In genomic region chr1:111619635-111620411, GRCh38 we compare ENCODE assay signal across 8 cellular contexts. TPM values are rescaled to one million over a fixed set of nuclear protein-coding genes. Genes with fewer than 3 reads are reported as not detected.
DNase-seq lines count a peak whose midpoint lies in the region; ATAC-seq and TF ChIP-seq lines count a peak whose summit lies in the region.

TSS of gene RAP1A (plus strand) at chr1:111619789. CDS start at chr1:111691361, 71,572 bp downstream.

- TF ChIP-seq CTCF in Loucy (conservative IDR thresholded peaks at IDR 0.05; ENCODE audit: low read length) (no peak), RWPE2 (IDR thresholded peaks at IDR 0.05; ENCODE audit: poor library complexity, severe bottlenecking) (no peak), fibroblast of mammary gland (conservative IDR thresholded peaks at IDR 0.05; ENCODE audit: control insufficient read depth, insufficient read depth, low read depth, low read length) (no peak)

- H2AFZ ChIP-seq in GM23248 (peak within 1 kb of the TSS; percentile 99), Loucy (ENCODE audit: low read length) (peak within 1 kb of the TSS; percentile 90)

- peaks cover 11% of the 10 kb centered on the region for H4K20me1 ChIP-seq in GM23248 (ENCODE audit: insufficient read depth)
- H4K20me1 ChIP-seq in Loucy (ENCODE audit: insufficient read depth, low read length, poor library complexity, severe bottlenecking): peaks cover 45% of the 10 kb centered on the region

- H3K27ac ChIP-seq in GM23248 (peak within 1 kb of the TSS; percentile 64), RWPE2 (ENCODE audit: poor library complexity, severe bottlenecking) (peak within 1 kb of the TSS; percentile 53)

- H3K4me1 ChIP-seq in GM23248 (ENCODE audit: insufficient read depth): peaks cover 16% of the 10 kb centered on the region
- peaks cover 67% of the 10 kb centered on the region for H3K4me1 ChIP-seq in Loucy (ENCODE audit: insufficient read depth, low read length, poor library complexity, severe bottlenecking)
- H3K4me1 ChIP-seq in RWPE2 (ENCODE audit: insufficient read depth, poor library complexity, severe bottlenecking): peaks cover 7% of the 10 kb centered on the region

- no peaks in the 10 kb centered on the region for H3K9me2 ChIP-seq in GM23248 (ENCODE audit: insufficient read depth)
- H3K9me2 ChIP-seq in Loucy (replicated peaks; ENCODE audit: low read depth, low read length): no peaks in the 10 kb centered on the region

- peak; percentile 96 for DNase-seq in DMS53 (lab: John Stamatoyannopoulos, UW)
- peak; percentile 96 for DNase-seq in GM23248
- DNase-seq in RWPE2 (ENCODE audit: low spot score): peak; percentile 90
- peak; percentile 93 for DNase-seq in activated T-helper 9 cell treated with anti-CD3 and anti-CD28 coated beads, Interleukin-2, amount 50 U/mL, for 16 hours (ENCODE audit: low read depth)
- DNase-seq in fibroblast of mammary gland (ENCODE audit: low read depth): peak; percentile 86
- DNase-seq in naive thymus-derived CD8-positive, alpha-beta T cell: peak; percentile 81 to 98 (median 90)

- H3K36me3 Mint-ChIP-seq in naive thymus-derived CD8-positive, alpha-beta T cell: peaks cover 0 to 8% (median 0%) of the 10 kb centered on the region in 3 donors
- H3K36me3 Mint-ChIP-seq in stimulated activated memory B cell treated with anti-CD40 and anti-IgM and Interleukin-4, amounts not matched to agents 10 μg/mL and 1 μg/mL and 100 μg/mL, for 72 hours: peaks cover 36% of the 10 kb centered on the region

- peak within 1 kb of the TSS; percentile 92 to 99 (median 98) for H3K4me3 Mint-ChIP-seq in naive thymus-derived CD8-positive, alpha-beta T cell
- peak within 1 kb of the TSS; percentile 98 for H3K4me3 Mint-ChIP-seq in stimulated activated memory B cell treated with anti-CD40 and anti-IgM and Interleukin-4, amounts not matched to agents 10 μg/mL and 1 μg/mL and 100 μg/mL, for 72 hours

- peaks cover 0 to 1% (median 0%) of the 10 kb centered on the region in 9 donors for H3K9me3 Mint-ChIP-seq in naive thymus-derived CD8-positive, alpha-beta T cell
- H3K9me3 Mint-ChIP-seq in stimulated activated memory B cell treated with anti-CD40 and anti-IgM and Interleukin-4, amounts not matched to agents 10 μg/mL and 1 μg/mL and 100 μg/mL, for 72 hours: no peaks in the 10 kb centered on the region

- peaks cover 44 to 80% (median 73%) of the 10 kb centered on the region in 4 donors for H3K4me1 Mint-ChIP-seq in naive thymus-derived CD8-positive, alpha-beta T cell
- H3K4me1 Mint-ChIP-seq in stimulated activated memory B cell treated with anti-CD40 and anti-IgM and Interleukin-4, amounts not matched to agents 10 μg/mL and 1 μg/mL and 100 μg/mL, for 72 hours: peaks cover 72% of the 10 kb centered on the region

- H3K9ac ChIP-seq in GM23248 (peak within 1 kb of the TSS; percentile 81), Loucy (ENCODE audit: low read depth, low read length, poor library complexity, severe bottlenecking) (peak within 1 kb of the TSS; percentile 78)

- 1 to 2% methylated on average over 18 to 64 of the region's 77 CpGs for WGBS in GM23248 (ENCODE audit: low coverage in 1 of 2, low lambda C conversion rate in 2 of 2, missing lambda C conversion rate in 2 of 2), 2 experiments

- H3K27ac Mint-ChIP-seq in naive thymus-derived CD8-positive, alpha-beta T cell: peak within 1 kb of the TSS; percentile 85 to 98 (median 94)
- H3K27ac Mint-ChIP-seq in stimulated activated memory B cell treated with anti-CD40 and anti-IgM and Interleukin-4, amounts not matched to agents 10 μg/mL and 1 μg/mL and 100 μg/mL, for 72 hours: peak within 1 kb of the TSS; percentile 79

- peak within 1 kb of the TSS; percentile 99 for H3K4me2 ChIP-seq in GM23248 (ENCODE audit: unreplicated experiment)
- peak within 1 kb of the TSS; percentile 93 for H3K4me2 ChIP-seq in Loucy (ENCODE audit: low read depth, low read length, poor library complexity, severe bottlenecking)

- peak; percentile 87 for ATAC-seq in RWPE2 (ENCODE audit: low read depth)
- ATAC-seq in naive thymus-derived CD8-positive, alpha-beta T cell: peak; percentile 73 to 80
- ATAC-seq in stimulated activated memory B cell treated with anti-CD40 and anti-IgM and Interleukin-4, amounts not matched to agents 10 μg/mL and 1 μg/mL and 100 μg/mL, for 72 hours: peak; percentile 91

- peaks cover 47% of the 10 kb centered on the region for H3K79me2 ChIP-seq in GM23248 (ENCODE audit: insufficient read depth)
- peaks cover 59% of the 10 kb centered on the region for H3K79me2 ChIP-seq in Loucy (ENCODE audit: insufficient read depth, low read length)

- H3K27me3 ChIP-seq in GM23248 (replicated peaks; ENCODE audit: insufficient read depth) (no peaks in the 10 kb centered on the region), Loucy (ENCODE audit: insufficient read depth, low read length, poor library complexity, severe bottlenecking) (no peaks in the 10 kb centered on the region), RWPE2 (ENCODE audit: insufficient read depth, poor library complexity, severe bottlenecking) (no peaks in the 10 kb centered on the region)

- H3K27me3 Mint-ChIP-seq in naive thymus-derived CD8-positive, alpha-beta T cell: no peaks in the 10 kb centered on the region
- H3K27me3 Mint-ChIP-seq in stimulated activated memory B cell treated with anti-CD40 and anti-IgM and Interleukin-4, amounts not matched to agents 10 μg/mL and 1 μg/mL and 100 μg/mL, for 72 hours: no peaks in the 10 kb centered on the region

- H3F3A ChIP-seq in GM23248 (ENCODE audit: insufficient read depth): peaks cover 14% of the 10 kb centered on the region
- H3F3A ChIP-seq in Loucy (ENCODE audit: low read depth): no peaks in the 10 kb centered on the region

- H3K36me3 ChIP-seq in GM23248 (ENCODE audit: low read depth): no peaks in the 10 kb centered on the region
- no peaks in the 10 kb centered on the region for H3K36me3 ChIP-seq in Loucy (ENCODE audit: insufficient read depth, low read length)
- 0 out of 2 replicates have a peak, but pooled peaks cover 6% of the 10 kb centered on the region for H3K36me3 ChIP-seq in RWPE2 (ENCODE audit: low read depth)

- H3K9me3 ChIP-seq in GM23248 (ENCODE audit: low read depth) (no peaks in the 10 kb centered on the region), Loucy (ENCODE audit: insufficient read depth, low read depth, low read length) (no peaks in the 10 kb centered on the region), RWPE2 (ENCODE audit: severe bottlenecking) (no peaks in the 10 kb centered on the region)

- POLR2A ChIA-PET in naive thymus-derived CD8-positive, alpha-beta T cell (lab: Charles Lee): interaction anchor here (0.8 to 4.1 kb wide), 13 partner anchors 9 to 135 kb away, joined by 3 to 42 read pairs (median 5); partner anchors contain the start of gene DDX20

- in situ Hi-C loops in GM23248 (cut with MboI): no loop called here

- H3K4me3 ChIP-seq in GM23248: peak within 1 kb of the TSS; percentile 76
- H3K4me3 ChIP-seq in Loucy (ENCODE audit: low read length, poor library complexity, severe bottlenecking): peak within 1 kb of the TSS; percentile 87
- H3K4me3 ChIP-seq in RWPE2 (ENCODE audit: severe bottlenecking): peak within 1 kb of the TSS; percentile 82
- peak within 1 kb of the TSS; percentile 78 for H3K4me3 ChIP-seq in fibroblast of mammary gland (ENCODE audit: control insufficient read depth, low read depth, low read length)

RNA-seq across cellular contexts. Expression of gene RAP1A, which starts in this region (rescaled TPM):
- total RNA-seq in GM23248 (2014; rRNA removed; shearing (Covaris generic)): 29.5 and 37.6 TPM in 2 replicates
- polyA plus RNA-seq in GM23248 (2016; fragmentation: Nextera tagmentation; extraction: Ambion mirVana): 40.0 and 43.1 TPM in 2 replicates
- total RNA-seq in naive thymus-derived CD8-positive, alpha-beta T cell: 100 to 1,000 TPM; 124 to 130 TPM
- polyA plus RNA-seq in naive thymus-derived CD8-positive, alpha-beta T cell: 10 to 100 TPM; 43.4 to 53.9 (median 50.0) TPM

Comparison
In these comparisons a context has a peak if more than half of its experiments do, and no peak if none do; other contexts are left out.
1. Peak in every context shown above with its lines: DNase-seq, ATAC-seq, H3K4me3 ChIP-seq and H3K27ac ChIP-seq.